In the genomic region with DNA sequence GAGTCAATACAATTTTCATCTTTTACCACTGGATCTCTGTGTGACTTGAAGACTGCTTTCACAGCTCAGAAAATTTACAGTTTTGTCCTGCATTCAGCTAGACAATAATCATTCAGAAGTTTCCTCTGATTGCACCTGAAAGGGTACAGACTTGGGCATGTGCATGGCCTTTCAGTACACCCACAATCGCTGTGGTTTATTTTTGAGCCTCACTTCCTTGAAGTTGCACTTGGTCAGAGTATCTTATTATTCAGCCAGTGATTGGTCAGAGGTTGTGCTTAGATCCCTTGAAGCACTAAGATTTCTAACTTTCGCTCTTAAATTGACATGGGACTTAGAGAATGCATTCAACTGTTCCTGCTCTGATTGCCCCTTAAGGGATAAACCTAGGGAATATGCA, we compare ENCODE assay signal across 29 cellular contexts.
"Had no signal": no experiment of that assay in that cellular context is flagged by ENCODE, and none has a peak within 500 bp of the region (broad histone marks: within the 10 kb centered on the region; RNA-seq: fewer than 3 reads in every experiment).

No MANE protein-coding gene starts in this region.

- H3K9me3 ChIP-seq: adrenal gland, body of pancreas, gastrocnemius medialis had no signal

- H3K4me1 ChIP-seq: adrenal gland, body of pancreas, esophagus muscularis mucosa, foreskin keratinocyte, gastrocnemius medialis, heart right ventricle had no signal

- H3K36me3 ChIP-seq: adrenal gland, esophagus muscularis mucosa, gastrocnemius medialis, heart right ventricle had no signal

- H3K4me3 ChIP-seq: adrenal gland, body of pancreas, esophagus muscularis mucosa, gastrocnemius medialis, heart right ventricle, hepatocyte had no signal

- H3K79me2 ChIP-seq: hepatocyte had no signal

- H2AFZ ChIP-seq: hepatocyte had no signal

- H3K27me3 ChIP-seq: body of pancreas, esophagus muscularis mucosa, foreskin keratinocyte, gastrocnemius medialis, heart right ventricle, hepatocyte had no signal

- H3K27ac ChIP-seq: adrenal gland, body of pancreas, esophagus muscularis mucosa, foreskin keratinocyte, gastrocnemius medialis, heart right ventricle, hepatocyte had no signal

- DNase-seq: activated CD4-positive, alpha-beta memory T cell treated with anti-CD3 and anti-CD28 coated beads for 36 hours; activated CD4-positive, alpha-beta T cell treated with anti-CD3 and anti-CD28 coated beads for 36 hours; activated CD4-positive, alpha-beta T cell treated with anti-CD3 and anti-CD28 coated beads, Interleukin-2, amount 10 ng/mL, durations not matched to agents 24 days and 14 days; activated CD4-positive, CD25-positive, alpha-beta regulatory T cell; activated CD4-positive, CD25-positive, alpha-beta regulatory T cell treated with anti-CD3 and anti-CD28 coated beads, Interleukin-2, amount 50 U/mL, for 72 hours; activated CD8-positive, alpha-beta memory T cell treated with anti-CD3 and anti-CD28 coated beads, Interleukin-2, amount 10 ng/mL, durations not matched to agents 7 days and 5 days; activated CD8-positive, alpha-beta memory T cell treated with anti-CD3 and anti-CD28 coated beads, Interleukin-2, amount 50 U/mL, for 4 hours; activated CD8-positive, alpha-beta T cell treated with anti-CD3 and anti-CD28 coated beads, Interleukin-2, amount 10 ng/mL, durations not matched to agents 7 days and 5 days; activated effector memory CD4-positive, alpha-beta T cell treated with anti-CD3 and anti-CD28 coated beads, Interleukin-2, amount 50 U/mL, for 16 hours; activated naive CD4-positive, alpha-beta T cell treated with anti-CD3 and anti-CD28 coated beads for 36 hours; activated naive CD8-positive, alpha-beta T cell treated with anti-CD3 and anti-CD28 coated beads for 36 hours; activated naive CD8-positive, alpha-beta T cell treated with anti-CD3 and anti-CD28 coated beads, Interleukin-2, amount 50 U/mL, for 24 hours; activated T-cell treated with anti-CD3 and anti-CD28 coated beads, Interleukin-2, amount 50 U/mL, for 1 hour; activated T-cell treated with anti-CD3 and anti-CD28 coated beads, Interleukin-2, amount 50 U/mL, for 48 hours; adrenal gland; amygdala; aorta; body of pancreas; caudate nucleus; cortex of kidney; dermis blood vessel endothelial cell; effector CD4-positive, alpha-beta T cell; effector memory CD8-positive, alpha-beta T cell; erythroblast; foreskin keratinocyte; gastrocnemius medialis; heart right ventricle had no signal

- ATAC-seq: activated CD4-positive, alpha-beta T cell treated with anti-CD3 and anti-CD28 coated beads for 36 hours; activated CD8-positive, alpha-beta memory T cell treated with anti-CD3 and anti-CD28 coated beads, Interleukin-2, amount 10 ng/mL, durations not matched to agents 7 days and 5 days; activated CD8-positive, alpha-beta T cell treated with anti-CD3 and anti-CD28 coated beads, Interleukin-2, amount 10 ng/mL, durations not matched to agents 7 days and 5 days; activated naive CD8-positive, alpha-beta T cell treated with anti-CD3 and anti-CD28 coated beads, Interleukin-2, amount 50 U/mL, for 24 hours; body of pancreas; effector memory CD8-positive, alpha-beta T cell; foreskin keratinocyte; gastrocnemius medialis; heart right ventricle had no signal

- H3K4me2 ChIP-seq: hepatocyte had no signal
